ENCODE assay signal across 9 cellular contexts in the genomic region with DNA sequence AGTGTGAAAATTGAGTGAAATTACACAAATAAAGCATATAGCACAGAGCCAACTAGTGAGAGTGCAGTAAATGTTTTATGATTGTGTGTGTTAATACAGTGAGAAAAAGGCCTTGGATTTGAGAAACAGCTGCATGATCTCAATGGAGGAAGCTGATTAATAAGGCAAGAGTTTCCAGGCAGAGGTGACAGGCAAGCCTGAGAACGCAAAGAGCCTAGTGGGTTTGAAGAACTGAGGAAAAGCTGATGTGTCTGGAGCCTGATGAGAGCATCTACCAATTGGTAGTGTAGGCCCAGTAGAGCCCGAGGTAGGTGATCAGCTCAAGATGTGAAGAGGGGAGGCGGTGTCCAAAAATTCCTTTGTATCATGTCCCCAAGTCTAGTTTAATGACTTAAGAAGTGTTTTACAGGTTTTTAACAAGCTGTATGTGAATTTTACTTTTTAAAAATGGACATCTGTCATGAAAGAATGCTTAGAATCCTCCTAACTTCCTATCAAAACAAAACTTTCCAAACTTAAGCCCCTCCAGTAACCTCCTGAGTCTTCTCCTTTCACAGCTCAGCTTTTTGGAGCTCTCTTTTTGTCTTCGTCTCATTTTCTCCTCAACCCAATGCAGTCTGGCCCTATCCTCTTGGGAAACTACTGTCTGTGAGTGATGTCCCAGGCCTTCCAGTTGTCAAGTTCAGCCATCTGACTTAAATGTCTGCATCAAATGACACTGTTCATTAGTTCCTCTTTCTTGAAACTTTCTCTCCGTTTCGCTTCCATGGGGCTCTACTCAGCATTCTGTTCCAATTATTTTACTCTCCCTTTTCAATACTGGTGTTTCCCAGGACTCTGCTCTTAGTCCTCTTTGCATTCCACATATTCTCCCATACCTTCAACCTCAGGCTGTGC. TPM values are rescaled to one million over a fixed set of nuclear protein-coding genes. Genes with fewer than 3 reads are reported as not detected.
A peak's percentile ranks its signal among the peaks of the same experiment; 100 is the strongest.
DNase-seq lines count a peak whose midpoint lies in the region; ATAC-seq and TF ChIP-seq lines count a peak whose summit lies in the region.
"Had no signal": no experiment of that assay in that cellular context is flagged by ENCODE, and none has a peak within 500 bp of the region (broad histone marks: within the 10 kb centered on the region; RNA-seq: fewer than 3 reads in every experiment).

No MANE protein-coding gene starts in this region.

- no peak for ATAC-seq in HG03135 (IDR thresholded peaks at IDR 0.05; ENCODE audit: unreplicated experiment)

- no peaks in the 10 kb centered on the region for H3K27me3 ChIP-seq in cardiac muscle cell
- no peaks in the 10 kb centered on the region for H3K27me3 ChIP-seq in SJCRH30
- no peaks in the 10 kb centered on the region for H3K27me3 ChIP-seq in iPS-18a (ENCODE audit: control insufficient read depth, insufficient read depth, low read length)
- no peaks in the 10 kb centered on the region for H3K27me3 ChIP-seq in tibial artery

- peak in 1 of 2 donors; percentile 32 for DNase-seq in cardiac muscle cell (ENCODE audit: low read depth in 1 of 2, low spot score in 1 of 2)
- no peak for DNase-seq in cardiac septum (ENCODE audit: low spot score)
- peak in 1 of 2 experiments; percentile 5 for DNase-seq in SJCRH30
- no peak for DNase-seq in tibial artery
- no peak for DNase-seq in T-helper 9 cell
- DNase-seq in NCI-H524 (lab: John Stamatoyannopoulos, UW), result no peak
- DNase-seq: activated effector memory CD4-positive, alpha-beta T cell treated with anti-CD3 and anti-CD28 coated beads, Interleukin-2, amount 50 U/mL, for 16 hours had no signal

- no peak overlapping the region for H3K27ac ChIP-seq in cardiac muscle cell
- H3K27ac ChIP-seq in SJCRH30, result no peak overlapping the region
- H3K27ac ChIP-seq in iPS-18a (ENCODE audit: low read length), result no peak overlapping the region
- H3K27ac ChIP-seq in tibial artery, result peak overlapping the region; percentile 75 to 85

- TF ChIP-seq CTCF in cardiac muscle cell (IDR thresholded peaks at IDR 0.05; ENCODE audit: low read depth, low read length) (no peak), tibial artery (IDR thresholded peaks at IDR 0.05) (no peak)

- H3K4me1 ChIP-seq in cardiac muscle cell (ENCODE audit: low read depth) (peaks cover 19% of the 10 kb centered on the region), SJCRH30 (no peaks in the 10 kb centered on the region), iPS-18a (ENCODE audit: control insufficient read depth, low read depth, low read length) (peaks cover 10% of the 10 kb centered on the region), tibial artery (peaks cover 0 to 51% (median 32%) of the 10 kb centered on the region in 4 donors)

- peak overlapping the region; percentile 91 for H3K9ac ChIP-seq in iPS-18a (ENCODE audit: low read length)

- no peaks in the 10 kb centered on the region for H3K36me3 ChIP-seq in cardiac muscle cell
- H3K36me3 ChIP-seq in SJCRH30, result peaks cover 2% of the 10 kb centered on the region; the same call in 1 of the 2 replicates
- H3K36me3 ChIP-seq in iPS-18a (ENCODE audit: control insufficient read depth, low read depth, low read length), result peaks cover 2% of the 10 kb centered on the region
- no peaks in the 10 kb centered on the region for H3K36me3 ChIP-seq in tibial artery

- intact Hi-C loops in cardiac septum (cut with DNase I) (loop anchor here (5.0 kb wide), 1 partner anchor 489 kb away; a partner anchor contains a TSS), tibial artery (cut with DNase I; ENCODE audit: low total_unique reads) (loop anchor here (5.0 kb wide), 1 partner anchor 691 kb away; a partner anchor contains a TSS)

- H3K9me3 ChIP-seq in cardiac muscle cell (ENCODE audit: low read depth), result no peaks in the 10 kb centered on the region
- no peaks in the 10 kb centered on the region for H3K9me3 ChIP-seq in SJCRH30 (replicated peaks)
- no peaks in the 10 kb centered on the region for H3K9me3 ChIP-seq in iPS-18a (ENCODE audit: control insufficient read depth, low read depth, low read length)
- no peaks in the 10 kb centered on the region for H3K9me3 ChIP-seq in tibial artery

- peak overlapping the region; percentile 91 for H3K4me3 ChIP-seq in cardiac muscle cell
- H3K4me3 ChIP-seq in SJCRH30, result peak overlapping the region; percentile 79
- H3K4me3 ChIP-seq in iPS-18a (ENCODE audit: low read length), result peak overlapping the region; percentile 92
- peak overlapping the region; percentile 66 to 71 for H3K4me3 ChIP-seq in tibial artery

RNA-seq across cellular contexts. Expression of a gene that starts 1.2 kb away (rescaled TPM):
- total RNA-seq in cardiac muscle cell, result 10.7 and 13.6 TPM in 2 replicates
- 13.5 and 31.3 TPM in 2 replicates for polyA plus RNA-seq in cardiac muscle cell
- 11.7 TPM for total RNA-seq in cardiac septum
- total RNA-seq in SJCRH30 (2014; rRNA removed; shearing (Covaris generic)), result 21.7 and 23.5 TPM in 2 replicates

RNA-seq across cellular contexts. Expression of a gene that starts 1.9 kb away (rescaled TPM):
- total RNA-seq in cardiac muscle cell (34.5 and 46.3 TPM in 2 replicates), cardiac septum (0.78 TPM)
- 70.9 and 77.5 TPM in 2 replicates for polyA plus RNA-seq in cardiac muscle cell
- 34.0 and 34.9 TPM in 2 replicates for total RNA-seq in SJCRH30 (2014; rRNA removed; shearing (Covaris generic))

Comparison
In these comparisons a context has a peak if more than half of its experiments do, and no peak if none do; other contexts are left out.
1. RNA of a gene that starts 1.9 kb away (total RNA-seq): 34.5 to 46.3 TPM in cardiac muscle cell and 34.0 to 34.9 TPM in SJCRH30; 0.78 TPM in cardiac septum (single experiment); every median in the first group is over 10 times any median in the second.
2. H3K27ac ChIP-seq: peak in tibial artery (2 of 2); none in cardiac muscle cell (single experiment), SJCRH30 (single experiment) and iPS-18a (single experiment).
3. Peak in every context shown above with its lines, with median percentiles within 50 percentile points of each other: H3K4me3 ChIP-seq.